ENCODE assay signal across 1 cellular context in genomic region chr5:61301820-61302563, GRCh38.
TF ChIP-seq lines count a peak whose summit lies in the region.

No MANE protein-coding gene starts in this region.

TF ChIP-seq in HepG2, 621 proteins besides CTCF, POLR2A, EP300 and RAD21 (continued from another document and continues in another):
- TF ChIP-seq, protein P1, sequence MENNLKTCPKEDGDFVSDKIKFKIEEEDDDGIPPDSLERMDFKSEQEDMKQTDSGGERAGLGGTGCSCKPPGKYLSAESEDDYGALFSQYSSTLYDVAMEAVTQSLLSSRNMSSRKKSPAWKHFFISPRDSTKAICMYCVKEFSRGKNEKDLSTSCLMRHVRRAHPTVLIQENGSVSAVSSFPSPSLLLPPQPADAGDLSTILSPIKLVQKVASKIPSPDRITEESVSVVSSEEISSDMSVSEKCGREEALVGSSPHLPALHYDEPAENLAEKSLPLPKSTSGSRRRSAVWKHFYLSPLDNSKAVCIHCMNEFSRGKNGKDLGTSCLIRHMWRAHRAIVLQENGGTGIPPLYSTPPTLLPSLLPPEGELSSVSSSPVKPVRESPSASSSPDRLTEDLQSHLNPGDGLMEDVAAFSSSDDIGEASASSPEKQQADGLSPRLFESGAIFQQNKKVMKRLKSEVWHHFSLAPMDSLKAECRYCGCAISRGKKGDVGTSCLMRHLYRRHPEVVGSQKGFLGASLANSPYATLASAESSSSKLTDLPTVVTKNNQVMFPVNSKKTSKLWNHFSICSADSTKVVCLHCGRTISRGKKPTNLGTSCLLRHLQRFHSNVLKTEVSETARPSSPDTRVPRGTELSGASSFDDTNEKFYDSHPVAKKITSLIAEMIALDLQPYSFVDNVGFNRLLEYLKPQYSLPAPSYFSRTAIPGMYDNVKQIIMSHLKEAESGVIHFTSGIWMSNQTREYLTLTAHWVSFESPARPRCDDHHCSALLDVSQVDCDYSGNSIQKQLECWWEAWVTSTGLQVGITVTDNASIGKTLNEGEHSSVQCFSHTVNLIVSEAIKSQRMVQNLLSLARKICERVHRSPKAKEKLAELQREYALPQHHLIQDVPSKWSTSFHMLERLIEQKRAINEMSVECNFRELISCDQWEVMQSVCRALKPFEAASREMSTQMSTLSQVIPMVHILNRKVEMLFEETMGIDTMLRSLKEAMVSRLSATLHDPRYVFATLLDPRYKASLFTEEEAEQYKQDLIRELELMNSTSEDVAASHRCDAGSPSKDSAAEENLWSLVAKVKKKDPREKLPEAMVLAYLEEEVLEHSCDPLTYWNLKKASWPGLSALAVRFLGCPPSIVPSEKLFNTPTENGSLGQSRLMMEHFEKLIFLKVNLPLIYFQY (CRISPR knock-in tag; IDR thresholded peaks at IDR 0.05; ENCODE audit: borderline replicate concordance) = no peak
- TF ChIP-seq ZC3H4 (CRISPR knock-in tag; IDR thresholded peaks at IDR 0.05; ENCODE audit: borderline replicate concordance) (no peak), NCOR1 (IDR thresholded peaks at IDR 0.05; ENCODE audit: borderline replicate concordance, low read length) (peak; percentile 78; the same call in 1 of the 2 replicates), CREBL2 (CRISPR knock-in tag; IDR thresholded peaks at IDR 0.05; ENCODE audit: borderline replicate concordance) (no peak), ZNF772 (CRISPR knock-in tag; IDR thresholded peaks at IDR 0.05) (0 out of 2 replicates have a peak, but pooled peaks have one; percentile 52), CAMTA2 (CRISPR knock-in tag; IDR thresholded peaks at IDR 0.05; ENCODE audit: borderline replicate concordance) (no peak), CREM (IDR thresholded peaks at IDR 0.05) (peak; percentile 57; the same call in 1 of the 2 replicates), CREM (CRISPR knock-in tag; IDR thresholded peaks at IDR 0.05) (no peak), ZBTB14 (CRISPR knock-in tag; IDR thresholded peaks at IDR 0.05) (no peak), HMGXB3 (CRISPR knock-in tag; IDR thresholded peaks at IDR 0.05; ENCODE audit: borderline replicate concordance) (no peak), CSRNP1 (CRISPR knock-in tag; IDR thresholded peaks at IDR 0.05) (0 out of 2 replicates have a peak, but pooled peaks have one; percentile 34), ZNF550 (CRISPR knock-in tag; IDR thresholded peaks at IDR 0.05; ENCODE audit: borderline replicate concordance) (0 out of 2 replicates have a peak, but pooled peaks have one; percentile 70), ZNF20 (CRISPR knock-in tag; IDR thresholded peaks at IDR 0.05) (no peak), ZNF782 (CRISPR knock-in tag; IDR thresholded peaks at IDR 0.05; ENCODE audit: borderline replicate concordance) (no peak; the same call in 1 of the 2 replicates), ZNF792 (CRISPR knock-in tag; IDR thresholded peaks at IDR 0.05) (peak; percentile 70; the same call in 1 of the 2 replicates), ZNF12 (CRISPR knock-in tag; IDR thresholded peaks at IDR 0.05) (peak; percentile 82), HOXD1 (CRISPR knock-in tag; IDR thresholded peaks at IDR 0.05) (0 out of 2 replicates have a peak, but pooled peaks have one; percentile 38), CHCHD3 (CRISPR knock-in tag; IDR thresholded peaks at IDR 0.05) (no peak), REPIN1 (CRISPR knock-in tag; IDR thresholded peaks at IDR 0.05; ENCODE audit: borderline replicate concordance, low read depth) (peak; percentile 63), REST (IDR thresholded peaks at IDR 0.05; ENCODE audit: borderline replicate concordance in 1 of 2, low read depth in 1 of 2, low read length in 2 of 2) (peak in 1 of 2 experiments; percentile 67; a peak in 1 of 4 replicates), MIER3 (CRISPR knock-in tag; IDR thresholded peaks at IDR 0.05; ENCODE audit: borderline replicate concordance) (peak; percentile 79; the same call in 1 of the 2 replicates), ZNF576 (CRISPR knock-in tag; IDR thresholded peaks at IDR 0.05) (no peak), BRF2 (CRISPR knock-in tag; IDR thresholded peaks at IDR 0.05) (peak; percentile 39; the same call in 1 of the 2 replicates)
- TF ChIP-seq, protein P2, sequence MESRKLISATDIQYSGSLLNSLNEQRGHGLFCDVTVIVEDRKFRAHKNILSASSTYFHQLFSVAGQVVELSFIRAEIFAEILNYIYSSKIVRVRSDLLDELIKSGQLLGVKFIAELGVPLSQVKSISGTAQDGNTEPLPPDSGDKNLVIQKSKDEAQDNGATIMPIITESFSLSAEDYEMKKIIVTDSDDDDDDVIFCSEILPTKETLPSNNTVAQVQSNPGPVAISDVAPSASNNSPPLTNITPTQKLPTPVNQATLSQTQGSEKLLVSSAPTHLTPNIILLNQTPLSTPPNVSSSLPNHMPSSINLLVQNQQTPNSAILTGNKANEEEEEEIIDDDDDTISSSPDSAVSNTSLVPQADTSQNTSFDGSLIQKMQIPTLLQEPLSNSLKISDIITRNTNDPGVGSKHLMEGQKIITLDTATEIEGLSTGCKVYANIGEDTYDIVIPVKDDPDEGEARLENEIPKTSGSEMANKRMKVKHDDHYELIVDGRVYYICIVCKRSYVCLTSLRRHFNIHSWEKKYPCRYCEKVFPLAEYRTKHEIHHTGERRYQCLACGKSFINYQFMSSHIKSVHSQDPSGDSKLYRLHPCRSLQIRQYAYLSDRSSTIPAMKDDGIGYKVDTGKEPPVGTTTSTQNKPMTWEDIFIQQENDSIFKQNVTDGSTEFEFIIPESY (CRISPR knock-in tag; IDR thresholded peaks at IDR 0.05) = 0 out of 2 replicates have a peak, but pooled peaks have one; percentile 29
- TF ChIP-seq, protein P3, sequence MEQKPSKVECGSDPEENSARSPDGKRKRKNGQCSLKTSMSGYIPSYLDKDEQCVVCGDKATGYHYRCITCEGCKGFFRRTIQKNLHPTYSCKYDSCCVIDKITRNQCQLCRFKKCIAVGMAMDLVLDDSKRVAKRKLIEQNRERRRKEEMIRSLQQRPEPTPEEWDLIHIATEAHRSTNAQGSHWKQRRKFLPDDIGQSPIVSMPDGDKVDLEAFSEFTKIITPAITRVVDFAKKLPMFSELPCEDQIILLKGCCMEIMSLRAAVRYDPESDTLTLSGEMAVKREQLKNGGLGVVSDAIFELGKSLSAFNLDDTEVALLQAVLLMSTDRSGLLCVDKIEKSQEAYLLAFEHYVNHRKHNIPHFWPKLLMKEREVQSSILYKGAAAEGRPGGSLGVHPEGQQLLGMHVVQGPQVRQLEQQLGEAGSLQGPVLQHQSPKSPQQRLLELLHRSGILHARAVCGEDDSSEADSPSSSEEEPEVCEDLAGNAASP (CRISPR knock-in tag; IDR thresholded peaks at IDR 0.05; ENCODE audit: borderline replicate concordance) = peak; percentile 50; the same call in 1 of the 2 replicates
